Comparison of ENCODE assay signal across 1 cellular context in the genomic region with DNA sequence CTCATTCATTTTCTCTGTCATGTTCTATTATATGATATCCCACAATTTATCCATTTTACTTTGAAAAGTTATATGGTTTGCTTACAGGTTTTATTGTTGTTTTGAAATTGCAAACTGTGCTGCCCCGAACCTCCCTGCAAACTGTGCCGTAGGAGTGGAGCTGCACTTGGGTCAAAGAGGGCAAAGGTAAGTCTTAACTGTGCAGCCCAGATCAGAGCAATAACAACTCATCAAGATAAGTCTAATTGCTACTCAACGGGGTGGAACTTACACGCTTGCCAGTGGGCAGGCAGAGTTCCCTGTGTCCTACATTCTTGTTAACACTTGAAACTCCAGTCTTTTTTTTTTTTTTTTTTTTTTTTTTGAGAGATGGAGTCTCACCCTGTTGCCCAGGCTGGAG.
TF ChIP-seq lines count a peak whose summit lies in the region.

No MANE protein-coding gene starts in this region.

TF ChIP-seq in K562, 482 proteins besides CTCF, POLR2A, EP300 and RAD21:
- TF ChIP-seq NR2F6 (CRISPR knock-in tag; IDR thresholded peaks at IDR 0.05) (no peak), RCOR1 (IDR thresholded peaks at IDR 0.05; ENCODE audit: borderline replicate concordance in 1 of 2, low read depth in 2 of 2, low read length in 2 of 2) (0 out of 4 replicates have a peak, but pooled peaks of 1 of the 2 experiments have one; percentile 11), NR2C2 (CRISPR knock-in tag; IDR thresholded peaks at IDR 0.05) (no peak), NR2C2 (tag; IDR thresholded peaks at IDR 0.05) (peak; percentile 35; the same call in 1 of the 2 replicates), TCF3 (CRISPR knock-in tag; IDR thresholded peaks at IDR 0.05) (peak; percentile 23; the same call in 1 of the 2 replicates), RFX1 (IDR thresholded peaks at IDR 0.05) (no peak), REST (CRISPR knock-in tag; IDR thresholded peaks at IDR 0.05; ENCODE audit: low read depth) (no peak), YBX1 (IDR thresholded peaks at IDR 0.05) (no peak), SIN3B (IDR thresholded peaks at IDR 0.05; ENCODE audit: low read depth) (no peak), STAT6 (CRISPR knock-in tag; IDR thresholded peaks at IDR 0.05) (no peak), CBFA2T3 (IDR thresholded peaks at IDR 0.05) (peak; percentile 35; the same call in 1 of the 2 replicates), NR2C1 (IDR thresholded peaks at IDR 0.05) (0 out of 2 replicates have a peak, but pooled peaks have one; percentile 22), NR2C1 (tag; IDR thresholded peaks at IDR 0.05) (peak; percentile 45), KDM2B (CRISPR knock-in tag; IDR thresholded peaks at IDR 0.05) (no peak), HES1 (IDR thresholded peaks at IDR 0.05; ENCODE audit: low read depth) (no peak), RBM15 (IDR thresholded peaks at IDR 0.05; ENCODE audit: insufficient read depth, low read length) (no peak), JUND (IDR thresholded peaks at IDR 0.05; ENCODE audit: borderline replicate concordance, low read depth, low read length) (no peak), JUND (tag; IDR thresholded peaks at IDR 0.05; ENCODE audit: borderline replicate concordance, low read depth, low read length) (no peak)
- TF ChIP-seq, protein P1, sequence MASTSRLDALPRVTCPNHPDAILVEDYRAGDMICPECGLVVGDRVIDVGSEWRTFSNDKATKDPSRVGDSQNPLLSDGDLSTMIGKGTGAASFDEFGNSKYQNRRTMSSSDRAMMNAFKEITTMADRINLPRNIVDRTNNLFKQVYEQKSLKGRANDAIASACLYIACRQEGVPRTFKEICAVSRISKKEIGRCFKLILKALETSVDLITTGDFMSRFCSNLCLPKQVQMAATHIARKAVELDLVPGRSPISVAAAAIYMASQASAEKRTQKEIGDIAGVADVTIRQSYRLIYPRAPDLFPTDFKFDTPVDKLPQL (IDR thresholded peaks at IDR 0.05; ENCODE audit: extremely low read depth, insufficient read length) = no peak
- TF ChIP-seq, protein P2, sequence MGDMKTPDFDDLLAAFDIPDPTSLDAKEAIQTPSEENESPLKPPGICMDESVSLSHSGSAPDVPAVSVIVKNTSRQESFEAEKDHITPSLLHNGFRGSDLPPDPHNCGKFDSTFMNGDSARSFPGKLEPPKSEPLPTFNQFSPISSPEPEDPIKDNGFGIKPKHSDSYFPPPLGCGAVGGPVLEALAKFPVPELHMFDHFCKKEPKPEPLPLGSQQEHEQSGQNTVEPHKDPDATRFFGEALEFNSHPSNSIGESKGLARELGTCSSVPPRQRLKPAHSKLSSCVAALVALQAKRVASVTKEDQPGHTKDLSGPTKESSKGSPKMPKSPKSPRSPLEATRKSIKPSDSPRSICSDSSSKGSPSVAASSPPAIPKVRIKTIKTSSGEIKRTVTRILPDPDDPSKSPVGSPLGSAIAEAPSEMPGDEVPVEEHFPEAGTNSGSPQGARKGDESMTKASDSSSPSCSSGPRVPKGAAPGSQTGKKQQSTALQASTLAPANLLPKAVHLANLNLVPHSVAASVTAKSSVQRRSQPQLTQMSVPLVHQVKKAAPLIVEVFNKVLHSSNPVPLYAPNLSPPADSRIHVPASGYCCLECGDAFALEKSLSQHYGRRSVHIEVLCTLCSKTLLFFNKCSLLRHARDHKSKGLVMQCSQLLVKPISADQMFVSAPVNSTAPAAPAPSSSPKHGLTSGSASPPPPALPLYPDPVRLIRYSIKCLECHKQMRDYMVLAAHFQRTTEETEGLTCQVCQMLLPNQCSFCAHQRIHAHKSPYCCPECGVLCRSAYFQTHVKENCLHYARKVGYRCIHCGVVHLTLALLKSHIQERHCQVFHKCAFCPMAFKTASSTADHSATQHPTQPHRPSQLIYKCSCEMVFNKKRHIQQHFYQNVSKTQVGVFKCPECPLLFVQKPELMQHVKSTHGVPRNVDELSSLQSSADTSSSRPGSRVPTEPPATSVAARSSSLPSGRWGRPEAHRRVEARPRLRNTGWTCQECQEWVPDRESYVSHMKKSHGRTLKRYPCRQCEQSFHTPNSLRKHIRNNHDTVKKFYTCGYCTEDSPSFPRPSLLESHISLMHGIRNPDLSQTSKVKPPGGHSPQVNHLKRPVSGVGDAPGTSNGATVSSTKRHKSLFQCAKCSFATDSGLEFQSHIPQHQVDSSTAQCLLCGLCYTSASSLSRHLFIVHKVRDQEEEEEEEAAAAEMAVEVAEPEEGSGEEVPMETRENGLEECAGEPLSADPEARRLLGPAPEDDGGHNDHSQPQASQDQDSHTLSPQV (IDR thresholded peaks at IDR 0.05) = peak; percentile 10; the same call in 1 of the 2 replicates
- TF ChIP-seq, protein P3, sequence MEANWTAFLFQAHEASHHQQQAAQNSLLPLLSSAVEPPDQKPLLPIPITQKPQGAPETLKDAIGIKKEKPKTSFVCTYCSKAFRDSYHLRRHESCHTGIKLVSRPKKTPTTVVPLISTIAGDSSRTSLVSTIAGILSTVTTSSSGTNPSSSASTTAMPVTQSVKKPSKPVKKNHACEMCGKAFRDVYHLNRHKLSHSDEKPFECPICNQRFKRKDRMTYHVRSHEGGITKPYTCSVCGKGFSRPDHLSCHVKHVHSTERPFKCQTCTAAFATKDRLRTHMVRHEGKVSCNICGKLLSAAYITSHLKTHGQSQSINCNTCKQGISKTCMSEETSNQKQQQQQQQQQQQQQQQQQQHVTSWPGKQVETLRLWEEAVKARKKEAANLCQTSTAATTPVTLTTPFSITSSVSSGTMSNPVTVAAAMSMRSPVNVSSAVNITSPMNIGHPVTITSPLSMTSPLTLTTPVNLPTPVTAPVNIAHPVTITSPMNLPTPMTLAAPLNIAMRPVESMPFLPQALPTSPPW (CRISPR knock-in tag; IDR thresholded peaks at IDR 0.05) = peak; percentile 29; the same call in 1 of the 2 replicates
